2 cellular contexts compared by ENCODE assay signal in genomic region chr12:63844391-63845341, GRCh38.
TF ChIP-seq lines count a peak whose summit lies in the region.

Gene SRGAP1, plus strand, starts transcription at chr12:63844700. Its CDS starts 117 bp downstream, at chr12:63844817.

TF ChIP-seq in Ishikawa, 13 proteins besides CTCF, POLR2A, EP300 and RAD21 (continued from another document):
- no peak for TF ChIP-seq MAX (IDR thresholded peaks at IDR 0.05)
- no peak for TF ChIP-seq TEAD4 (IDR thresholded peaks at IDR 0.05)
- peak; percentile 47 for TF ChIP-seq EGR1 (IDR thresholded peaks at IDR 0.05)
- TF ChIP-seq REST (IDR thresholded peaks at IDR 0.05; ENCODE audit: low read depth) = no peak
- TF ChIP-seq NFIC (IDR thresholded peaks at IDR 0.05) = no peak
- TF ChIP-seq CREB1 (IDR thresholded peaks at IDR 0.05; ENCODE audit: low read depth) = no peak
- 0 out of 2 replicates have a peak, but pooled peaks have one; percentile 9 for TF ChIP-seq YY1 (IDR thresholded peaks at IDR 0.05; ENCODE audit: low read depth)
- TF ChIP-seq TAF1 (IDR thresholded peaks at IDR 0.05; ENCODE audit: low read depth) = no peak
- TF ChIP-seq USF1 (IDR thresholded peaks at IDR 0.05) = no peak
- TF ChIP-seq CEBPB (IDR thresholded peaks at IDR 0.05) = no peak

TF ChIP-seq in H1, 55 proteins besides CTCF, POLR2A, EP300 and RAD21 (continued from another document):
- no peak for TF ChIP-seq TAF7 (optimal IDR thresholded peaks at IDR 0.05; ENCODE audit: borderline replicate concordance, low read depth, low read length)
- no peak for TF ChIP-seq RXRA (IDR thresholded peaks at IDR 0.05; ENCODE audit: insufficient read depth, low read depth, low read length)
- TF ChIP-seq SIN3A (conservative IDR thresholded peaks at IDR 0.05 in 1 of 2, IDR thresholded peaks at IDR 0.05 in 1 of 2; ENCODE audit: low read depth in 1 of 2, low read length in 2 of 2) = 0 out of 4 replicates have a peak, but pooled peaks of 1 of the 2 experiments have one; percentile 25
- TF ChIP-seq SAP30 (IDR thresholded peaks at IDR 0.05; ENCODE audit: insufficient read depth, insufficient replicate concordance, low read length) = no peak
- TF ChIP-seq CEBPB (IDR thresholded peaks at IDR 0.05; ENCODE audit: low read depth, low read length) = no peak
- TF ChIP-seq POU5F1 (IDR thresholded peaks at IDR 0.05; ENCODE audit: low read depth, low read length) = no peak
- TF ChIP-seq CHD7 (IDR thresholded peaks at IDR 0.05; ENCODE audit: insufficient replicate concordance, low read length) = no peak
- no peak for TF ChIP-seq GABPA (IDR thresholded peaks at IDR 0.05; ENCODE audit: borderline replicate concordance, insufficient read depth, low read length)
- no peak for TF ChIP-seq RNF2 (IDR thresholded peaks at IDR 0.05; ENCODE audit: borderline replicate concordance, low read depth, low read length, missing control alignments, poor library complexity, severe bottlenecking)
- TF ChIP-seq HDAC2 (IDR thresholded peaks at IDR 0.05; ENCODE audit: borderline replicate concordance in 1 of 2, low read depth in 2 of 2, low read length in 2 of 2) = no peak
- TF ChIP-seq KDM4A (IDR thresholded peaks at IDR 0.05; ENCODE audit: low read depth, low read length, severe bottlenecking) = peak; percentile 64
- no peak for TF ChIP-seq KDM1A (IDR thresholded peaks at IDR 0.05; ENCODE audit: borderline replicate concordance, low read length)
- TF ChIP-seq CREB1 (IDR thresholded peaks at IDR 0.05) = no peak
- no peak for TF ChIP-seq CBX8 (IDR thresholded peaks at IDR 0.05; ENCODE audit: borderline replicate concordance, low read depth, low read length)
- TF ChIP-seq KDM5A (IDR thresholded peaks at IDR 0.05; ENCODE audit: low read length) = no peak
TF ChIP-seq in H1: peak in this region for 3.
